ENCODE assay signal across 2 cellular contexts in genomic region chr16:28874406-28874805, GRCh38.
TF ChIP-seq lines count a peak whose summit lies in the region.

No MANE protein-coding gene starts in this region.

TF ChIP-seq in HepG2, 621 proteins besides CTCF, POLR2A, EP300 and RAD21:
- TF ChIP-seq RBFOX2 (IDR thresholded peaks at IDR 0.05; ENCODE audit: low read depth, low read length) (0 out of 2 replicates have a peak, but pooled peaks have one; percentile 6), POLR2G (IDR thresholded peaks at IDR 0.05; ENCODE audit: low read depth, low read length) (0 out of 2 replicates have a peak, but pooled peaks have one; percentile 29), ZEB1 (IDR thresholded peaks at IDR 0.05; ENCODE audit: insufficient replicate concordance, low read depth) (no peak)
TF ChIP-seq in HepG2: peak in this region for 2.

TF ChIP-seq in GM12891, 5 proteins besides CTCF, POLR2A, EP300 and RAD21:
- TF ChIP-seq TAF1 (IDR thresholded peaks at IDR 0.05; ENCODE audit: low read depth, low read length) = no peak
- TF ChIP-seq POLR2AphosphoS5 (IDR thresholded peaks at IDR 0.05; ENCODE audit: low read depth, low read length) = no peak
- no peak for TF ChIP-seq POU2F2 (IDR thresholded peaks at IDR 0.05; ENCODE audit: low read depth, low read length)
- no peak for TF ChIP-seq SPI1 (IDR thresholded peaks at IDR 0.05; ENCODE audit: low read depth, low read length)
- no peak for TF ChIP-seq PAX5 (IDR thresholded peaks at IDR 0.05; ENCODE audit: insufficient read depth, low read length, severe bottlenecking)
TF ChIP-seq in GM12891: peak in this region for 0.
